Comparison of ENCODE assay signal across 8 cellular contexts in the genomic region with DNA sequence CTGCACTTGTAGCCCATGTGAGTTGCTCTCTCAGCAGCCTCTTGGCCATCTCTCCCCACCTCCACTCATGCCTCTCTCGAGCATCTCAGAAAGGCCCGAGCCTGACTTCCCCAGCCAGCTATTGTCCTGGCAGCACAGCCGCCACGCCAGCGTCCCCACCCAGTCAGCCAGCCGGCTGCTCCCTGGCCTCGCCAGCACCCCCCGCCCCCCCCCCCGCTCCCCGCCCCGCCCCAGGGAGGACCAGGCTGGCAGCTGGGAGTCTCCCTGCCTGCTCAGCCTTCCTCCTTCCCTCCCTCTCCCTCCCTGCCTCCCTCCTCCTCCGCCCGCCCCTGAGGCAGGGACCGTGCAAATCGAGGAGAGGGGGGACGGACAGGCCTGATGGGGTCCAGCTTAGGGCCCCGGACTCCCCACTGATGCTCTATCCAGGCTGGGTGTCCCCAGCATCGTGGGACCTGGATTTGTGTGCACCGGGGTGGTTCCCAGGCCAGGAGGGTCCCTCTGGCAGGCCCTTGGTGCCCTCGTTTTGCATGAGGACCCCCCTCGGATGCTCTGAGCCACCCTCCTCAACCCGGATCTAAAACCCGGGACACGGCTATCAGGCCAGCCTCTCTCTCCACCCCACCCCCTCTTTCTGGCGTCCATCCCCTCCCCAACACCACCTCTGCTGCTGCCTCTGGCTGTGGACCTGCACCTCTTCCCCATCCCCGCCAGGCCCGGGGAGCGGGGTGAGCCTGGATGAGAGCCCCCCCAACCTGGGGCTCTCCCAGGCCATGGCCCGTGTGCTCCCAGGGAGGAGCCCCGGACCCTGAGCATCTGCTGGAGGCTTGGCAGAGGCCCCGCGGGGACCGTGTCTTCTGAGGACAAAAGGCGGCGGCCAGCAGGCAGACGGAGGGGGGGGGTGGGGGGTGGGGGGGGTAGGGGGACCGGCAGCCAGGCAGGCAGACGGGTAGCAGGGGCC. TPM values are rescaled to one million over a fixed set of nuclear protein-coding genes. Genes with fewer than 3 reads are reported as not detected.
A peak's percentile ranks its signal among the peaks of the same experiment; 100 is the strongest.
DNase-seq lines count a peak whose midpoint lies in the region; ATAC-seq and TF ChIP-seq lines count a peak whose summit lies in the region.

A gene with protein sequence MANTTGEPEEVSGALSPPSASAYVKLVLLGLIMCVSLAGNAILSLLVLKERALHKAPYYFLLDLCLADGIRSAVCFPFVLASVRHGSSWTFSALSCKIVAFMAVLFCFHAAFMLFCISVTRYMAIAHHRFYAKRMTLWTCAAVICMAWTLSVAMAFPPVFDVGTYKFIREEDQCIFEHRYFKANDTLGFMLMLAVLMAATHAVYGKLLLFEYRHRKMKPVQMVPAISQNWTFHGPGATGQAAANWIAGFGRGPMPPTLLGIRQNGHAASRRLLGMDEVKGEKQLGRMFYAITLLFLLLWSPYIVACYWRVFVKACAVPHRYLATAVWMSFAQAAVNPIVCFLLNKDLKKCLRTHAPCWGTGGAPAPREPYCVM (plus strand): TSS at position 621 of the 958 bp plus-strand sequence. CDS start 27,833 bp downstream, outside the sequence.

- H3F3A ChIP-seq in smooth muscle cell (ENCODE audit: low read depth), result no peaks in the 10 kb centered on the region

- H3K79me2 ChIP-seq in smooth muscle cell (ENCODE audit: low read depth), result peaks cover 22% of the 10 kb centered on the region

- peak within 1 kb of the TSS in 10 of 11 experiments; percentile 52 to 90 (median 78); a peak in 19 of 22 replicates for H3K27ac ChIP-seq in BLaER1 treated with 17β-estradiol and CSF1 and Interleukin-3, amounts not matched to agents 10 nM and 100 nM
- H3K27ac ChIP-seq in smooth muscle cell (ENCODE audit: low read depth), result no peak within 1 kb of the TSS

- peaks cover 0 to 27% (median 9%) of the 10 kb centered on the region in 11 experiments; a peak in 7 of 22 replicates for H4K20me1 ChIP-seq in BLaER1 treated with 17β-estradiol and CSF1 and Interleukin-3, amounts not matched to agents 10 nM and 100 nM
- peaks cover 16% of the 10 kb centered on the region for H4K20me1 ChIP-seq in smooth muscle cell (ENCODE audit: low read depth)

- peak within 1 kb of the TSS; percentile 54 for H2AFZ ChIP-seq in smooth muscle cell (ENCODE audit: low read depth)

- TF ChIP-seq CTCF in smooth muscle cell (IDR thresholded peaks at IDR 0.05; ENCODE audit: borderline replicate concordance, insufficient read depth, poor library complexity, severe bottlenecking), result no peak

- H3K36me3 ChIP-seq in BLaER1 treated with 17β-estradiol and CSF1 and Interleukin-3, amounts not matched to agents 10 nM and 100 nM, result no peaks in the 10 kb centered on the region; a peak in 1 of 22 replicates
- H3K36me3 ChIP-seq in smooth muscle cell (ENCODE audit: low read depth), result no peaks in the 10 kb centered on the region

- peaks cover 18 to 33% (median 29%) of the 10 kb centered on the region in 10 experiments; a peak in 17 of 20 replicates for H3K4me1 ChIP-seq in BLaER1 treated with 17β-estradiol and CSF1 and Interleukin-3, amounts not matched to agents 10 nM and 100 nM
- peaks cover 4% of the 10 kb centered on the region for H3K4me1 ChIP-seq in smooth muscle cell (ENCODE audit: low read depth)

- no peak for ATAC-seq in GM19351 (IDR thresholded peaks at IDR 0.05; ENCODE audit: unreplicated experiment)
- ATAC-seq in GM21515 (IDR thresholded peaks at IDR 0.05; ENCODE audit: unreplicated experiment), result no peak

- H3K4me2 ChIP-seq in BLaER1 treated with 17β-estradiol and CSF1 and Interleukin-3, amounts not matched to agents 10 nM and 100 nM, result peak within 1 kb of the TSS; percentile 72 to 81 (median 74)
- H3K4me2 ChIP-seq in smooth muscle cell, result peak within 1 kb of the TSS; percentile 81

- H3K27me3 ChIP-seq in BLaER1 treated with 17β-estradiol and CSF1 and Interleukin-3, amounts not matched to agents 10 nM and 100 nM, result peaks cover 37 to 51% (median 45%) of the 10 kb centered on the region in 11 experiments
- H3K27me3 ChIP-seq in smooth muscle cell (ENCODE audit: low read depth), result no peaks in the 10 kb centered on the region

- H3K9me3 ChIP-seq in BLaER1 treated with 17β-estradiol and CSF1 and Interleukin-3, amounts not matched to agents 10 nM and 100 nM (replicated peaks in 1 of 11), result no peaks in the 10 kb centered on the region; a peak in 1 of 22 replicates
- no peaks in the 10 kb centered on the region for H3K9me3 ChIP-seq in smooth muscle cell (replicated peaks; ENCODE audit: low read depth)

- peak within 1 kb of the TSS; percentile 63 to 86 (median 79) for H3K9ac ChIP-seq in BLaER1 treated with 17β-estradiol and CSF1 and Interleukin-3, amounts not matched to agents 10 nM and 100 nM
- no peak within 1 kb of the TSS for H3K9ac ChIP-seq in smooth muscle cell (ENCODE audit: low read depth)

- peak within 1 kb of the TSS; percentile 37 to 72 (median 62) for H3K4me3 ChIP-seq in BLaER1 treated with 17β-estradiol and CSF1 and Interleukin-3, amounts not matched to agents 10 nM and 100 nM
- H3K4me3 ChIP-seq in smooth muscle cell, result peak within 1 kb of the TSS; percentile 66

- DNase-seq in NCI-H2107 (lab: John Stamatoyannopoulos, UW), result peak; percentile 52
- DNase-seq in brain pericyte (ENCODE audit: low read depth, low spot score), result peak; percentile 26
- DNase-seq in iPS-NIHi7 (ENCODE audit: extremely low spot score), result peak; percentile 49
- peak; percentile 12 for DNase-seq in smooth muscle cell (lab: John Stamatoyannopoulos, UW; ENCODE audit: unreplicated experiment)
- no peak for DNase-seq in COLO829 (ENCODE audit: low spot score)

- 48% methylated on average over 17 of the region's 38 CpGs for WGBS in smooth muscle cell (ENCODE audit: low lambda C conversion rate)

RNA-seq across cellular contexts. Expression of the gene that starts here (rescaled TPM):
- 3.9 and 5.5 TPM in 2 replicates for total RNA-seq in smooth muscle cell
- polyA plus RNA-seq in smooth muscle cell, result 0.63 and 1.8 TPM in 2 replicates
